Comparison of ENCODE assay signal across 1 cellular context in genomic region chr5:168592014-168592368, GRCh38.
TF ChIP-seq lines count a peak whose summit lies in the region.

No MANE protein-coding gene starts in this region.

TF ChIP-seq in HepG2, 621 proteins besides CTCF, POLR2A, EP300 and RAD21 (continued from another document and continues in another):
- TF ChIP-seq ZFP62 (CRISPR knock-in tag; IDR thresholded peaks at IDR 0.05) (no peak), TCF7L2 (IDR thresholded peaks at IDR 0.05; ENCODE audit: low read depth, low read length) (no peak), NFE2L2 (IDR thresholded peaks at IDR 0.05; ENCODE audit: low read length) (no peak), CREB3 (CRISPR knock-in tag; IDR thresholded peaks at IDR 0.05) (no peak), RXRA (CRISPR knock-in tag; IDR thresholded peaks at IDR 0.05) (no peak; the same call in 1 of the 2 replicates), KDM5B (CRISPR knock-in tag; IDR thresholded peaks at IDR 0.05; ENCODE audit: borderline replicate concordance) (no peak), FOXP4 (CRISPR knock-in tag; IDR thresholded peaks at IDR 0.05) (peak; percentile 97), CCAR2 (optimal IDR thresholded peaks at IDR 0.05; ENCODE audit: low read depth, low read length) (no peak), NR0B2 (CRISPR knock-in tag; IDR thresholded peaks at IDR 0.05) (no peak), MLLT10 (CRISPR knock-in tag; IDR thresholded peaks at IDR 0.05) (no peak), ZNF296 (CRISPR knock-in tag; conservative IDR thresholded peaks at IDR 0.05) (no peak), RARA (CRISPR knock-in tag; IDR thresholded peaks at IDR 0.05) (peak; percentile 77), ATF4 (CRISPR knock-in tag; IDR thresholded peaks at IDR 0.05) (peak in 1 of 2 experiments; percentile 56; a peak in 2 of 4 replicates), ZSCAN21 (CRISPR knock-in tag; IDR thresholded peaks at IDR 0.05; ENCODE audit: borderline replicate concordance) (no peak), ZFP1 (CRISPR knock-in tag; IDR thresholded peaks at IDR 0.05) (peak; percentile 74; the same call in 1 of the 2 replicates), ZNF556 (CRISPR knock-in tag; IDR thresholded peaks at IDR 0.05; ENCODE audit: borderline replicate concordance) (no peak), TBP (CRISPR knock-in tag; IDR thresholded peaks at IDR 0.05) (no peak), MYC (CRISPR knock-in tag; IDR thresholded peaks at IDR 0.05; ENCODE audit: borderline replicate concordance) (no peak), ARID2 (CRISPR knock-in tag; IDR thresholded peaks at IDR 0.05; ENCODE audit: borderline replicate concordance) (no peak), HINFP (CRISPR knock-in tag; IDR thresholded peaks at IDR 0.05; ENCODE audit: low read depth) (no peak), PRDM4 (CRISPR knock-in tag; IDR thresholded peaks at IDR 0.05; ENCODE audit: borderline replicate concordance) (no peak), ZNF510 (CRISPR knock-in tag; IDR thresholded peaks at IDR 0.05; ENCODE audit: low read depth) (no peak), SATB2 (CRISPR knock-in tag; IDR thresholded peaks at IDR 0.05) (0 out of 2 replicates have a peak, but pooled peaks have one; percentile 40), TCF12 (IDR thresholded peaks at IDR 0.05) (no peak), TCF12 (CRISPR knock-in tag; IDR thresholded peaks at IDR 0.05) (no peak; the same call in 1 of the 2 replicates), ZNF460 (CRISPR knock-in tag; IDR thresholded peaks at IDR 0.05; ENCODE audit: borderline replicate concordance) (no peak; the same call in 1 of the 2 replicates), RNF219 (CRISPR knock-in tag; IDR thresholded peaks at IDR 0.05) (no peak), DNMT1 (CRISPR knock-in tag; IDR thresholded peaks at IDR 0.05) (no peak), ZNF451 (CRISPR knock-in tag; IDR thresholded peaks at IDR 0.05) (no peak), SMAD3 (CRISPR knock-in tag; IDR thresholded peaks at IDR 0.05) (peak; percentile 93), MED13 (CRISPR knock-in tag; IDR thresholded peaks at IDR 0.05) (no peak), HDAC2 (CRISPR knock-in tag; IDR thresholded peaks at IDR 0.05) (peak; percentile 96), MAFF (IDR thresholded peaks at IDR 0.05; ENCODE audit: low read depth, low read length) (0 out of 2 replicates have a peak, but pooled peaks have one; percentile 1), ZNF446 (CRISPR knock-in tag; IDR thresholded peaks at IDR 0.05) (no peak), REPIN1 (CRISPR knock-in tag; IDR thresholded peaks at IDR 0.05; ENCODE audit: borderline replicate concordance, low read depth) (no peak; the same call in 1 of the 2 replicates), TEF (CRISPR knock-in tag; IDR thresholded peaks at IDR 0.05) (no peak), SIN3B (IDR thresholded peaks at IDR 0.05; ENCODE audit: low read length) (no peak), ZNF562 (CRISPR knock-in tag; IDR thresholded peaks at IDR 0.05; ENCODE audit: borderline replicate concordance) (no peak), ZNF12 (CRISPR knock-in tag; IDR thresholded peaks at IDR 0.05) (peak; percentile 60; the same call in 1 of the 2 replicates), ZNF350 (CRISPR knock-in tag; IDR thresholded peaks at IDR 0.05; ENCODE audit: borderline replicate concordance, low read depth) (no peak), TAF15 (IDR thresholded peaks at IDR 0.05; ENCODE audit: low read depth, low read length, poor library complexity, severe bottlenecking) (no peak), HNRNPLL (IDR thresholded peaks at IDR 0.05; ENCODE audit: low read depth, low read length, poor library complexity, severe bottlenecking) (no peak), DDIT3 (CRISPR knock-in tag; IDR thresholded peaks at IDR 0.05) (no peak), NFRKB (IDR thresholded peaks at IDR 0.05) (no peak), ZBTB1 (CRISPR knock-in tag; IDR thresholded peaks at IDR 0.05; ENCODE audit: borderline replicate concordance) (no peak), ZIK1 (CRISPR knock-in tag; IDR thresholded peaks at IDR 0.05; ENCODE audit: borderline replicate concordance, low read depth) (0 out of 2 replicates have a peak, but pooled peaks have one; percentile 39), TGIF2 (CRISPR knock-in tag; IDR thresholded peaks at IDR 0.05) (no peak), IRF2 (CRISPR knock-in tag; IDR thresholded peaks at IDR 0.05) (peak; percentile 63; the same call in 1 of the 2 replicates), SP1 (IDR thresholded peaks at IDR 0.05) (no peak), SP1 (CRISPR knock-in tag; IDR thresholded peaks at IDR 0.05) (no peak), HMGA1 (CRISPR knock-in tag; conservative IDR thresholded peaks at IDR 0.05) (no peak), TAF1 (CRISPR knock-in tag; IDR thresholded peaks at IDR 0.05) (no peak), ZNF563 (CRISPR knock-in tag; IDR thresholded peaks at IDR 0.05) (no peak), ARNT2 (CRISPR knock-in tag; IDR thresholded peaks at IDR 0.05; ENCODE audit: low read depth) (no peak), ZNF737 (CRISPR knock-in tag; IDR thresholded peaks at IDR 0.05; ENCODE audit: borderline replicate concordance) (no peak), MAFK (conservative IDR thresholded peaks at IDR 0.05 in 1 of 2, IDR thresholded peaks at IDR 0.05 in 1 of 2; ENCODE audit: low read length in 2 of 2) (no peak), FOXM1 (CRISPR knock-in tag; IDR thresholded peaks at IDR 0.05) (no peak), NFATC3 (CRISPR knock-in tag; IDR thresholded peaks at IDR 0.05) (peak; percentile 88; the same call in 1 of the 2 replicates), NCOA1 (CRISPR knock-in tag; IDR thresholded peaks at IDR 0.05) (no peak)
